Comparison of ENCODE assay signal across 8 cellular contexts in the genomic region with DNA sequence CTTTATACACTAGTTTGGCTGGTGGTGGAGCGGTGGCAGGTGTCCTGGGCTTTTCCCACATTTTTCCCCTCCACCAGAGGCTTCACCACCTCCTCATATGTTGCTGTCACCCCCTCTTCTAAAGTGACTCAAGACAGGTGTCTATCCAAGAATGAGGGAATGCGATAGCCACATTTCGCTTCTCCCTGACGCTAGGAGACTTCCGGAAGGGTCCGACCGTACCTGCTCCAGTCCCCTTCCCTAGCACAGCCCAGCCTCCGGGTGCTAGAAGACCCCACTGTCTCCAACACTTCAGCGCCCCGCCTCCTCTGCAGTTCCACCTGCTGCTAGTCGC. TPM values are rescaled to one million over a fixed set of nuclear protein-coding genes. Genes with fewer than 3 reads are reported as not detected.
A peak's percentile ranks its signal among the peaks of the same experiment; 100 is the strongest.
DNase-seq lines count a peak whose midpoint lies in the region; ATAC-seq and TF ChIP-seq lines count a peak whose summit lies in the region.

No MANE protein-coding gene starts in this region.

- ATAC-seq in WTC11 (no peak), gastroesophageal sphincter (no peak), GM18873 (IDR thresholded peaks at IDR 0.05; ENCODE audit: low FRiP score, unreplicated experiment) (no peak)

- H3K4me3 ChIP-seq in H7 (ENCODE audit: insufficient read depth, low read depth, low read length) (peak overlapping the region; percentile 83), gastroesophageal sphincter (peak overlapping the region; percentile 41 to 71), skeletal muscle satellite cell (ENCODE audit: low read length) (peak overlapping the region; percentile 91)

- peaks cover 2 to 55% (median 42%) of the 10 kb centered on the region in 3 donors for H3K4me1 ChIP-seq in gastroesophageal sphincter
- peaks cover 19% of the 10 kb centered on the region for H3K4me1 ChIP-seq in skeletal muscle satellite cell (ENCODE audit: control insufficient read depth, insufficient read depth, low read length)

- peaks cover 11% of the 10 kb centered on the region for H3K36me3 Mint-ChIP-seq in WTC11

- CTCF ChIA-PET in WTC11 (lab: Charles Lee), result no interaction called here

- TF ChIP-seq EP300 in gastroesophageal sphincter (IDR thresholded peaks at IDR 0.05), result no peak

- no peaks in the 10 kb centered on the region for H3K27me3 ChIP-seq in H7 (ENCODE audit: control insufficient read depth, insufficient read depth, low read length)
- no peaks in the 10 kb centered on the region for H3K27me3 ChIP-seq in gastroesophageal sphincter
- no peaks in the 10 kb centered on the region for H3K27me3 ChIP-seq in skeletal muscle satellite cell (ENCODE audit: control insufficient read depth, insufficient read depth, low read length)

- H3K27ac ChIP-seq in gastroesophageal sphincter, result peak overlapping the region; percentile 54 to 96 (median 94)

- POLR2A ChIA-PET in WTC11 (lab: Charles Lee), result interaction anchor here (0.6 kb wide), 1 partner anchor 129 kb away, joined by 3 read pairs; no protein-coding TSS in a partner anchor

- no peak for TF ChIP-seq POLR2A in gastroesophageal sphincter (IDR thresholded peaks at IDR 0.05)

- H3K4me3 Mint-ChIP-seq in WTC11, result peak overlapping the region; percentile 93

- H3K9me3 Mint-ChIP-seq in WTC11, result peaks cover 6% of the 10 kb centered on the region

- TF ChIP-seq CTCF in WTC11 (IDR thresholded peaks at IDR 0.05), result no peak
- no peak for TF ChIP-seq CTCF in gastroesophageal sphincter (IDR thresholded peaks at IDR 0.05)

- 0% methylated on average over 4 of the region's 11 CpGs; no CpG with 5 or more reads in 1 of the 2 donors for WGBS in gastroesophageal sphincter (ENCODE audit: low coverage in 1 of 2), 2 donors

- no peaks in the 10 kb centered on the region for H3K9me3 ChIP-seq in gastroesophageal sphincter
- no peaks in the 10 kb centered on the region for H3K9me3 ChIP-seq in skeletal muscle satellite cell (replicated peaks; ENCODE audit: low read length)

- peak overlapping the region; percentile 91 for H3K4me2 ChIP-seq in skeletal muscle satellite cell (ENCODE audit: low read length)

- H3K27me3 Mint-ChIP-seq in WTC11 (ENCODE audit: low read depth), result no peaks in the 10 kb centered on the region

- no peak for DNase-seq in H7
- DNase-seq in WTC11 (ENCODE audit: low spot score), result no peak
- DNase-seq in stimulated activated naive CD4-positive, alpha-beta T cell treated with Interleukin-2 at 50 U/mL for 16 hours (lab: John Stamatoyannopoulos, UW), result no peak
- DNase-seq in glomerular visceral epithelial cell (ENCODE audit: extremely low spot score), result no peak
- no peak for DNase-seq in NCI-H524 treated with DMSO at 0.1 percent for 48 hours (lab: John Stamatoyannopoulos, UW)

- H3K36me3 ChIP-seq in H7 (replicated peaks; ENCODE audit: control insufficient read depth, insufficient read depth, low read length) (no peaks in the 10 kb centered on the region; the same call in 1 of the 2 replicates), gastroesophageal sphincter (no peaks in the 10 kb centered on the region), skeletal muscle satellite cell (ENCODE audit: insufficient read depth, low read length) (peaks cover 5% of the 10 kb centered on the region)

- peak overlapping the region; percentile 93 for H3K27ac Mint-ChIP-seq in WTC11

- peaks cover 20% of the 10 kb centered on the region for H3K4me1 Mint-ChIP-seq in WTC11

- peak overlapping the region; percentile 93 for H3K9ac ChIP-seq in skeletal muscle satellite cell (ENCODE audit: low read depth, low read length)

TF ChIP-seq in WTC11, 78 proteins besides CTCF, POLR2A, EP300 and RAD21:
- TF ChIP-seq ZBTB43 (CRISPR knock-in tag; IDR thresholded peaks at IDR 0.05) (0 out of 2 replicates have a peak, but pooled peaks have one; percentile 33), PRDM15 (CRISPR knock-in tag; IDR thresholded peaks at IDR 0.05) (peak; percentile 70), MYBL2 (CRISPR knock-in tag; IDR thresholded peaks at IDR 0.05) (0 out of 2 replicates have a peak, but pooled peaks have one; percentile 30)
- TF ChIP-seq, protein P1, sequence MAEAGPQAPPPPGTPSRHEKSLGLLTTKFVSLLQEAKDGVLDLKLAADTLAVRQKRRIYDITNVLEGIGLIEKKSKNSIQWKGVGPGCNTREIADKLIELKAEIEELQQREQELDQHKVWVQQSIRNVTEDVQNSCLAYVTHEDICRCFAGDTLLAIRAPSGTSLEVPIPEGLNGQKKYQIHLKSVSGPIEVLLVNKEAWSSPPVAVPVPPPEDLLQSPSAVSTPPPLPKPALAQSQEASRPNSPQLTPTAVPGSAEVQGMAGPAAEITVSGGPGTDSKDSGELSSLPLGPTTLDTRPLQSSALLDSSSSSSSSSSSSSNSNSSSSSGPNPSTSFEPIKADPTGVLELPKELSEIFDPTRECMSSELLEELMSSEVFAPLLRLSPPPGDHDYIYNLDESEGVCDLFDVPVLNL (CRISPR knock-in tag; IDR thresholded peaks at IDR 0.05; ENCODE audit: borderline replicate concordance, low read depth), result no peak

RNA-seq across cellular contexts. Expression of gene SCAMP2, which starts 0.5 kb away (rescaled TPM):
- total RNA-seq in H7 (2014; rRNA removed; shearing (Covaris generic)), result 20.8 and 22.6 TPM in 2 replicates
- total RNA-seq in WTC11 (2021), result 38.0 to 47.0 TPM (median 39.0 TPM) in 3 replicates
- total RNA-seq in gastroesophageal sphincter, result 100 to 1,000 TPM in 1 of 4 donors, 10 to 100 TPM in 3; 45.6 to 111 (median 72.1) TPM
- total RNA-seq in skeletal muscle satellite cell (2012; rRNA removed), result 17.2 and 26.6 TPM in 2 replicates

RNA-seq across cellular contexts. Expression of gene MPI, which starts 17.2 kb away (rescaled TPM):
- 50.9 and 64.7 TPM in 2 replicates for total RNA-seq in H7 (2014; rRNA removed; shearing (Covaris generic))
- total RNA-seq in WTC11 (2021) (36.3 to 65.1 TPM (median 59.8 TPM) in 3 replicates), gastroesophageal sphincter (10 to 100 TPM; 36.5 to 58.8 (median 42.5) TPM)
- 73.3 and 100 TPM in 2 replicates for total RNA-seq in skeletal muscle satellite cell (2012; rRNA removed)

RNA-seq across cellular contexts. Expression of gene ULK3, which starts 29.7 kb away (rescaled TPM):
- total RNA-seq in H7 (2014; rRNA removed; shearing (Covaris generic)), result 20.9 and 30.4 TPM in 2 replicates
- total RNA-seq in WTC11 (2021), result 34.4 to 38.9 TPM (median 37.4 TPM) in 3 replicates
- 10 to 100 TPM; 26.4 to 51.8 (median 32.7) TPM for total RNA-seq in gastroesophageal sphincter
- total RNA-seq in skeletal muscle satellite cell (2012; rRNA removed), result 21.3 and 27.1 TPM in 2 replicates

RNA-seq across cellular contexts. Expression of gene FAM219B, which starts 34.0 kb away (rescaled TPM):
- 52.1 and 72.0 TPM in 2 replicates for total RNA-seq in H7 (2014; rRNA removed; shearing (Covaris generic))
- 67.3 to 99.6 TPM (median 87.8 TPM) in 3 replicates for total RNA-seq in WTC11 (2021)
- 10 to 100 TPM; 85.0 to 93.4 (median 88.8) TPM for total RNA-seq in gastroesophageal sphincter
- 26.0 and 29.7 TPM in 2 replicates for total RNA-seq in skeletal muscle satellite cell (2012; rRNA removed)

RNA-seq across cellular contexts. Expression of gene CPLX3, which starts 46.2 kb away (rescaled TPM):
- 0.03 TPM in 1 of 2 replicates, not detected in the other for total RNA-seq in H7 (2014; rRNA removed; shearing (Covaris generic))
- total RNA-seq in WTC11 (2021) (0.09 to 0.21 TPM (median 0.09 TPM) in 3 replicates), gastroesophageal sphincter (not detected)
- total RNA-seq in skeletal muscle satellite cell (2012; rRNA removed), result not detected in 2 replicates
